ENCODE assay signal across 17 cellular contexts in the genomic region with DNA sequence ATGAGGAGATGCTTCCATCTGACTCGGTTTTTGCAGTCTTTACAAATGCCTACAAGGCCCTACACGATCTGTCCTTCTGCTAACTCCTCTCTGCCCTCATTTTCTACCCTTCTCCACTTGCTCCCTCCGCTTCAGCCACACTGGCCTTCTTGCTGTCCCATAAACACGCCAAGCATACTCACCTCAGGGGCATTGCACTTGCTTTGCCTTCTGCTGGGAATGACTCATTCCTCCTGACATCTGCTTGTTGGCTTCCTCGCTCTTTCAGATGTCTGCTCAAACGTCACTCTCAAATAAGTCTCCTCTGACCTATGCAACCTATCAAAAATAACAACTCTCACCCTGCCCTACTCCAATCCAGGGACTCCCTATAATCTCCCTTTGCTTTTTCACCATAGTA. TPM values are rescaled to one million over a fixed set of nuclear protein-coding genes. Genes with fewer than 3 reads are reported as not detected.
DNase-seq lines count a peak whose midpoint lies in the region; ATAC-seq, FAIRE-seq and TF ChIP-seq lines count a peak whose summit lies in the region.
"Had no signal": no experiment of that assay in that cellular context is flagged by ENCODE, and none has a peak within 500 bp of the region (broad histone marks: within the 10 kb centered on the region; RNA-seq: fewer than 3 reads in every experiment).

No MANE protein-coding gene starts in this region.

- TF ChIP-seq CTCF in brain microvascular endothelial cell (IDR thresholded peaks at IDR 0.05; ENCODE audit: low read depth, low read length, missing control alignments): no peak
- TF ChIP-seq CTCF in keratinocyte (optimal IDR thresholded peaks at IDR 0.05 in 1 of 3, IDR thresholded peaks at IDR 0.05 in 1 of 3, conservative IDR thresholded peaks at IDR 0.05 in 1 of 3; ENCODE audit: extremely low read depth in 1 of 3, insufficient read depth in 2 of 3, low read length in 3 of 3): no peak
- no peak for TF ChIP-seq CTCF in ascending aorta (IDR thresholded peaks at IDR 0.05)

- H3K79me2 ChIP-seq in keratinocyte (ENCODE audit: control insufficient read depth, insufficient read depth, low read length): no peaks in the 10 kb centered on the region

- H3K9me3 ChIP-seq in keratinocyte (ENCODE audit: control insufficient read depth, low read depth, low read length) (no peaks in the 10 kb centered on the region), right cardiac atrium (ENCODE audit: control insufficient read depth, low read length) (no peaks in the 10 kb centered on the region), ascending aorta (no peaks in the 10 kb centered on the region)
- H3K9me3 ChIP-seq: BLaER1 had no signal

- H3K27me3 ChIP-seq in brain microvascular endothelial cell (replicated peaks) (no peaks in the 10 kb centered on the region), keratinocyte (ENCODE audit: control insufficient read depth, extremely low read depth, insufficient read depth, low read length) (no peaks in the 10 kb centered on the region), right cardiac atrium (ENCODE audit: control insufficient read depth, insufficient read depth) (no peaks in the 10 kb centered on the region), ascending aorta (no peaks in the 10 kb centered on the region)
- H3K27me3 ChIP-seq: BLaER1 had no signal

- intact Hi-C loops in right cardiac atrium (cut with DNase I): no loop called here
- intact Hi-C loops in ascending aorta (cut with DNase I): no loop called here

- H3K4me2 ChIP-seq in keratinocyte (ENCODE audit: control insufficient read depth, extremely low read depth, insufficient read depth, low read depth, low read length): no peak overlapping the region
- H3K4me2 ChIP-seq: BLaER1 had no signal

- H3K36me3 ChIP-seq in brain microvascular endothelial cell (replicated peaks) (no peaks in the 10 kb centered on the region), keratinocyte (ENCODE audit: control insufficient read depth in 2 of 2, extremely low read depth in 1 of 2, insufficient read depth in 2 of 2, low read length in 2 of 2) (no peaks in the 10 kb centered on the region), ascending aorta (no peaks in the 10 kb centered on the region)

- in situ Hi-C loops in brain microvascular endothelial cell (cut with HindIII; ENCODE audit: low pct_ligation_motif_present, low sequenced_read_pairs): no loop called here

- DNase-seq in DMS53 treated with DMSO at 0.1 percent for 48 hours (lab: John Stamatoyannopoulos, UW; ENCODE audit: unreplicated experiment) (peak; percentile 26), HPDE6-E6E7 (ENCODE audit: extremely low spot score) (peak; percentile 41), brain microvascular endothelial cell (peak; percentile 39), keratinocyte (ENCODE audit: low read depth, low spot score) (no peak), right cardiac atrium (no peak), hypothalamus (lab: John Stamatoyannopoulos, UW) (no peak), ascending aorta (ENCODE audit: low spot score in 2 of 2) (no peak)
- DNase-seq: activated CD4-positive, alpha-beta memory T cell treated with anti-CD3 and anti-CD28 coated beads, Interleukin-2, amount 10 ng/mL, durations not matched to agents 7 days and 5 days; left cardiac atrium; MV-4-11; SIG-M5; stimulated activated CD4-positive, alpha-beta T cell treated with anti-CD3 and anti-CD28 coated beads, Interleukin-15, amount 100 ng/mL, for 24 hours had no signal

- H2AFZ ChIP-seq in keratinocyte (ENCODE audit: control insufficient read depth, low read length): no peak overlapping the region

- dilution Hi-C loops in keratinocyte (cut with MboI; ENCODE audit: extremely low pct_ligation_motif_present, low sequenced_read_pairs): no loop called here

- ATAC-seq in right cardiac atrium (no peak), HG02798 (IDR thresholded peaks at IDR 0.05; ENCODE audit: poor library complexity, unreplicated experiment) (no peak)
- ATAC-seq: left cardiac atrium had no signal

- H3K27ac ChIP-seq in brain microvascular endothelial cell: no peak overlapping the region
- H3K27ac ChIP-seq in keratinocyte (ENCODE audit: control insufficient read depth, insufficient read depth, low read length): no peak overlapping the region
- no peak overlapping the region for H3K27ac ChIP-seq in right cardiac atrium (ENCODE audit: low read length)
- no peak overlapping the region for H3K27ac ChIP-seq in ascending aorta
- H3K27ac ChIP-seq: BLaER1 had no signal

- H3K9ac ChIP-seq in keratinocyte (ENCODE audit: control insufficient read depth, extremely low read depth, insufficient read depth, low read length): no peak overlapping the region
- H3K9ac ChIP-seq: BLaER1 had no signal

- WGBS in right cardiac atrium: 90% methylated on average over 6 of the region's 6 CpGs

- H4K20me1 ChIP-seq in keratinocyte (ENCODE audit: control insufficient read depth, extremely low read depth, insufficient read depth, low read length): no peaks in the 10 kb centered on the region
- H4K20me1 ChIP-seq: BLaER1 had no signal

- FAIRE-seq in keratinocyte (lab: Jason Lieb, UNC): peak; percentile 49
- FAIRE-seq: GM19239 had no signal

- no peaks in the 10 kb centered on the region for H3K9me1 ChIP-seq in keratinocyte (ENCODE audit: control insufficient read depth, extremely low read depth, insufficient read depth, low read length)

- H3K4me3 ChIP-seq in brain microvascular endothelial cell (ENCODE audit: low read depth, low read length): no peak overlapping the region
- H3K4me3 ChIP-seq in keratinocyte (ENCODE audit: control insufficient read depth in 2 of 3, extremely low read depth in 1 of 3, insufficient read depth in 2 of 3, low read depth in 1 of 3, low read length in 3 of 3): no peak overlapping the region
- no peak overlapping the region for H3K4me3 ChIP-seq in right cardiac atrium (ENCODE audit: low read length)
- no peak overlapping the region for H3K4me3 ChIP-seq in ascending aorta
- H3K4me3 ChIP-seq: BLaER1 had no signal

- H3K4me1 ChIP-seq in keratinocyte (ENCODE audit: control insufficient read depth, extremely low read depth, insufficient read depth, low read length): peaks cover 4% of the 10 kb centered on the region
- no peaks in the 10 kb centered on the region for H3K4me1 ChIP-seq in right cardiac atrium (ENCODE audit: control insufficient read depth, insufficient read depth, low read length)
- no peaks in the 10 kb centered on the region for H3K4me1 ChIP-seq in ascending aorta
- H3K4me1 ChIP-seq: BLaER1 had no signal

RNA-seq across cellular contexts. Expression of a gene that starts 28.2 kb away (rescaled TPM):
- polyA plus RNA-seq in keratinocyte (1.4 to 4.7 TPM (median 3.1 TPM) in 3 replicates), right cardiac atrium (not detected)
- polyA plus RNA-seq in keratinocyte (2011; ENCODE audit: low read depth): 0.42 TPM
- polyA plus RNA-seq in keratinocyte (2011; cell fraction: cytosol; rRNA removed): 0.94 and 1.1 TPM in 2 replicates
- 1.2 and 1.3 TPM in 2 replicates for polyA plus RNA-seq in keratinocyte (2011; cell fraction: nucleus; rRNA removed)
- 0.25 and 1.8 TPM in 2 replicates for polyA plus RNA-seq in keratinocyte (2012; ENCODE audit: low replicate concordance)
- polyA minus RNA-seq in keratinocyte: 0.46 to 2.5 TPM (median 2.0 TPM) in 3 replicates
- polyA minus RNA-seq in keratinocyte (2011; cell fraction: cytosol; rRNA and poly(A)+ RNA removed): not detected
- 0.32 and 1.2 TPM in 2 replicates for polyA minus RNA-seq in keratinocyte (2011; cell fraction: nucleus; rRNA and poly(A)+ RNA removed)
- total RNA-seq in right cardiac atrium (under 1 TPM in 2 of 4 donors, not detected in 2; 0.26 to 0.29 TPM), ascending aorta (not detected)
- total RNA-seq: posterior vena cava had no signal

RNA-seq across cellular contexts. Expression of a gene that starts 28.9 kb away (rescaled TPM):
- not detected in 3 replicates for polyA plus RNA-seq in keratinocyte
- polyA plus RNA-seq in keratinocyte (2011; ENCODE audit: low read depth): not detected
- polyA plus RNA-seq in keratinocyte (2011; cell fraction: cytosol; rRNA removed): not detected in 2 replicates
- polyA plus RNA-seq in keratinocyte (2011; cell fraction: nucleus; rRNA removed): not detected in 2 replicates
- polyA plus RNA-seq in keratinocyte (2012; ENCODE audit: low replicate concordance): not detected in 2 replicates
- not detected in 3 replicates for polyA minus RNA-seq in keratinocyte
- not detected for polyA minus RNA-seq in keratinocyte (2011; cell fraction: cytosol; rRNA and poly(A)+ RNA removed)
- polyA minus RNA-seq in keratinocyte (2011; cell fraction: nucleus; rRNA and poly(A)+ RNA removed): not detected in 2 replicates
- total RNA-seq in right cardiac atrium: 1 to 10 TPM; 1.0 to 1.9 (median 1.5) TPM
- 2.5 TPM for polyA plus RNA-seq in right cardiac atrium
- not detected for total RNA-seq in ascending aorta
- total RNA-seq: activated CD4-positive, alpha-beta memory T cell treated with anti-CD3 and anti-CD28 coated beads, Interleukin-2, amount 10 ng/mL, durations not matched to agents 7 days and 5 days; temporal lobe had no signal

RNA-seq across cellular contexts. Expression of a gene that starts 34.7 kb away (rescaled TPM):
- polyA plus RNA-seq in keratinocyte (24.6 to 31.5 TPM (median 25.5 TPM) in 3 replicates), right cardiac atrium (16.9 TPM)
- polyA plus RNA-seq in keratinocyte (2011; ENCODE audit: low read depth): 10.8 TPM
- 24.5 and 28.4 TPM in 2 replicates for polyA plus RNA-seq in keratinocyte (2011; cell fraction: cytosol; rRNA removed)
- polyA plus RNA-seq in keratinocyte (2011; cell fraction: nucleus; rRNA removed): 34.3 and 35.0 TPM in 2 replicates
- polyA plus RNA-seq in keratinocyte (2012; ENCODE audit: low replicate concordance): 17.4 and 25.6 TPM in 2 replicates
- 33.6 to 39.1 TPM (median 38.3 TPM) in 3 replicates for polyA minus RNA-seq in keratinocyte
- 46.8 TPM for polyA minus RNA-seq in keratinocyte (2011; cell fraction: cytosol; rRNA and poly(A)+ RNA removed)
- polyA minus RNA-seq in keratinocyte (2011; cell fraction: nucleus; rRNA and poly(A)+ RNA removed): 20.5 and 25.0 TPM in 2 replicates
- total RNA-seq in right cardiac atrium (10 to 100 TPM; 20.2 to 25.0 (median 22.8) TPM), ascending aorta (40.0 TPM)

RNA-seq across cellular contexts. Expression of a gene that starts 49.1 kb away (rescaled TPM):
- 17.2 to 29.1 TPM (median 28.8 TPM) in 3 replicates for polyA plus RNA-seq in keratinocyte
- polyA plus RNA-seq in keratinocyte (2011; ENCODE audit: low read depth): 34.7 TPM
- polyA plus RNA-seq in keratinocyte (2011; cell fraction: cytosol; rRNA removed): 18.5 and 24.3 TPM in 2 replicates
- polyA plus RNA-seq in keratinocyte (2011; cell fraction: nucleus; rRNA removed): 53.3 and 57.2 TPM in 2 replicates
- 18.8 and 26.1 TPM in 2 replicates for polyA plus RNA-seq in keratinocyte (2012; ENCODE audit: low replicate concordance)
- 27.7 to 55.1 TPM (median 29.9 TPM) in 3 replicates for polyA minus RNA-seq in keratinocyte
- polyA minus RNA-seq in keratinocyte (2011; cell fraction: cytosol; rRNA and poly(A)+ RNA removed): 29.5 TPM
- 38.8 and 76.8 TPM in 2 replicates for polyA minus RNA-seq in keratinocyte (2011; cell fraction: nucleus; rRNA and poly(A)+ RNA removed)
- 10 to 100 TPM; 44.9 to 56.3 (median 47.5) TPM for total RNA-seq in right cardiac atrium
- polyA plus RNA-seq in right cardiac atrium: 22.8 TPM
- total RNA-seq in ascending aorta: 33.4 TPM

Comparison
In these comparisons a context has a peak if more than half of its experiments do, and no peak if none do; other contexts are left out.
1. DNase-seq: peak in DMS53 treated with DMSO at 0.1 percent for 48 hours (single experiment), HPDE6-E6E7 (single experiment) and brain microvascular endothelial cell (single experiment); none in keratinocyte (single experiment), right cardiac atrium (0 of 3), hypothalamus (0 of 51) and ascending aorta (0 of 2).